Comparison of ENCODE assay signal across 8 cellular contexts in the genomic region with DNA sequence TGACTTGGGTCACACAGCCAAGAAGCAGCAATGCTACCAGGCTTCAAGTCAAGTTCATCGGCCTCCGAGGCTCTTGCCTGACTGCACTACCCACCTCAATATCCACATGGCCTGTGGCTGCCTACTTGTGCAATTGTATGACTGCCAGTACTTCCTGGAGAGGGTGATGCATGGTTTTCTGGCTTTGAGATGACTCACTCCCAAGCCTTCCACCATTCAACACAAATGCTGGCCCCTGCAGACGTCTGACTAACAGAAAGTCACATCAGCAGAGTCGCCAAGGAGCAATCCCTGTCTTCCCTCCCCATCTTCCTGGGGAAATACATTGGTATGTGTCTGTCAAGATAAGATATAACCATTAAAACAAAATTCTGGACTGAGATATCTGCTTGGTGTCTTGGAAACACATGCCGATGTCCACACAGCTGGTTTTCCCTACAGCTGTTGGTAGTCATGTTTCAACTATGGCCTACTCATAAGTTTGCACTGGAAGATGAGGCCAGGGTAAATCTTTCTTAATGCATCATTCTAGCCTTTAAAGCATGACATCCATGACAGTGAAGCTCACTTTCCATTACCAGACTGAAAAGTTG.
DNase-seq lines count a peak whose midpoint lies in the region; ATAC-seq, FAIRE-seq and TF ChIP-seq lines count a peak whose summit lies in the region.

No MANE protein-coding gene starts in this region.

- peaks cover 6 to 14% (median 13%) of the 10 kb centered on the region in 3 donors for H3K4me1 Mint-ChIP-seq in T-cell
- peaks cover 17% of the 10 kb centered on the region for H3K4me1 Mint-ChIP-seq in glutamatergic neuron (ENCODE audit: low read depth, unreplicated experiment)
- no peaks in the 10 kb centered on the region for H3K4me1 Mint-ChIP-seq in progenitor cell of endocrine pancreas (ENCODE audit: low read depth)

- no peak overlapping the region for H3K27ac Mint-ChIP-seq in T-cell
- H3K27ac Mint-ChIP-seq in glutamatergic neuron (ENCODE audit: unreplicated experiment), result no peak overlapping the region
- H3K27ac Mint-ChIP-seq in progenitor cell of endocrine pancreas, result no peak overlapping the region

- CTCF ChIA-PET in T-cell (lab: Charles Lee), result interaction anchor here (0.6 to 1.8 kb wide), 6 partner anchors 8 to 353 kb away, joined by 3 to 5 read pairs (median 4); no protein-coding TSS in a partner anchor

- TF ChIP-seq CTCF in epithelial cell of esophagus (IDR thresholded peaks at IDR 0.05; ENCODE audit: insufficient read depth, low read depth, low read length, missing control alignments) (no peak), glutamatergic neuron (IDR thresholded peaks at IDR 0.05; ENCODE audit: partially characterized antibody, unreplicated experiment) (no peak), progenitor cell of endocrine pancreas (IDR thresholded peaks at IDR 0.05; ENCODE audit: unreplicated experiment) (no peak)

- no peaks in the 10 kb centered on the region for H3K9me3 Mint-ChIP-seq in T-cell
- H3K9me3 Mint-ChIP-seq in glutamatergic neuron (ENCODE audit: unreplicated experiment), result peaks cover 2% of the 10 kb centered on the region
- no peaks in the 10 kb centered on the region for H3K9me3 Mint-ChIP-seq in progenitor cell of endocrine pancreas (ENCODE audit: low read depth)

- H3K4me3 Mint-ChIP-seq in T-cell (no peak overlapping the region), glutamatergic neuron (ENCODE audit: unreplicated experiment) (no peak overlapping the region), progenitor cell of endocrine pancreas (ENCODE audit: low read depth) (no peak overlapping the region)

- H3K4me3 ChIP-seq in epithelial cell of esophagus (ENCODE audit: low read length), result no peak overlapping the region
- no peak overlapping the region for H3K4me3 ChIP-seq in skeletal muscle cell (ENCODE audit: low read depth, low read length)

- no peak for TF ChIP-seq POLR2A in H54 (IDR thresholded peaks at IDR 0.05; ENCODE audit: low read depth, low read length)

- DNase-seq in H54 (ENCODE audit: insufficient read length, low spot score) (peak; percentile 68), T-cell (peak in 2 of 34 experiments; percentile 11 to 14), epithelial cell of esophagus (ENCODE audit: low read depth) (peak; percentile 98), skeletal muscle cell (ENCODE audit: low read depth) (peak; percentile 97), glutamatergic neuron (no peak), progenitor cell of endocrine pancreas (ENCODE audit: low spot score, unreplicated experiment) (no peak), NCI-H1417 (lab: John Stamatoyannopoulos, UW) (no peak), NCI-H1930 (lab: John Stamatoyannopoulos, UW) (no peak)

- peak; percentile 96 for FAIRE-seq in H54 (lab: Jason Lieb, UNC)

- POLR2A ChIA-PET in T-cell (lab: Charles Lee), result interaction anchor here (0.5 to 0.6 kb wide), 3 partner anchors 37 to 245 kb away, joined by 3 to 7 read pairs (median 4); no protein-coding TSS in a partner anchor

- peak in 3 of 4 experiments; percentile 55 to 95 (median 76) for ATAC-seq in T-cell (replicated peaks in 1 of 4)

- H3K36me3 Mint-ChIP-seq in T-cell (no peaks in the 10 kb centered on the region), glutamatergic neuron (ENCODE audit: unreplicated experiment) (no peaks in the 10 kb centered on the region), progenitor cell of endocrine pancreas (ENCODE audit: insufficient read depth) (no peaks in the 10 kb centered on the region)

- H3K27me3 Mint-ChIP-seq in T-cell (no peaks in the 10 kb centered on the region), glutamatergic neuron (ENCODE audit: unreplicated experiment) (peaks cover 2% of the 10 kb centered on the region), progenitor cell of endocrine pancreas (no peaks in the 10 kb centered on the region)

Comparison
In these comparisons a context has a peak if more than half of its experiments do, and no peak if none do; other contexts are left out.
1. DNase-seq: peak in H54 (single experiment), epithelial cell of esophagus (single experiment) and skeletal muscle cell (single experiment); none in glutamatergic neuron (single experiment), progenitor cell of endocrine pancreas (single experiment), NCI-H1417 (0 of 3) and NCI-H1930 (0 of 2).